Comparison of ENCODE assay signal across 1 cellular context in the genomic region with DNA sequence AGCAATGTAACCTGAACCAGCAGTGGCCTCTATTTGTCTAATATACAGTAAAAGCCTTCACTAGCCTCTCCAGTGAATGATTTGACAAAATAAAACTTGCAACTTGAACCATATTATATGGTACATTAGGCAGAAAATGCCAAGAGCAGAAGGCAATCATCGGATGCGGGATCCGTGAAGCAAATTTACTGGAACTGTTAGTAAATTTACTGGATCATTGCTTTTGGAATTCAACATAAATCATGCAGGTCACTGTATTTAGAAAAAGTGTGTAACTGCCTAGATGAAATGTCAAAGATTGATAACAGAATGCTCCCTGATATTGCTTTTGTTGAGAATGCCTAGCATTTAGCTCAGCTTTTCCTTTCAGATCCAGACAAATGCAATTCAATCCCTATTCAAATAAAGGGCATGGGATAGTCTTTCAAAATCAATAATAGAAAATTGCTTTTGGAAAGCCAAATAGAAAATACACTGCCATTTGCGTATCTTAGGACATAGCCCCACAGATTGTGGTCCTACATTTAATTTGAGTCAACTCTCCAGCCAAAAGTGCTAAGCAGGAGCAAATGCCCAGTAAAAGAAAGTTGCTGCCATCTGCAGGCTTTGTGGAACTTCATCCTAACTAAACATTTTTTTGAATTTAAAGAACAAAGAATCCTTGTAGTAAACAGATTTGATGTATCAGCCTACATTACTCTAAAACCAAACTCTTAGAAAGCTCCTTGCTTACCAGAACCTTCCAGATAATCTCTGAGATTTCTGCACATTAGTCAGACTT.
TF ChIP-seq lines count a peak whose summit lies in the region.

No MANE protein-coding gene starts in this region.

TF ChIP-seq in GM23338, 12 proteins besides CTCF, POLR2A, EP300 and RAD21 (continued from another document):
- TF ChIP-seq JUNB (IDR thresholded peaks at IDR 0.05; ENCODE audit: unreplicated experiment) (no peak), ZNF331 (CRISPR knock-in tag; IDR thresholded peaks at IDR 0.05; ENCODE audit: low read depth) (no peak)
